Comparison of ENCODE assay signal across 16 cellular contexts in the genomic region with DNA sequence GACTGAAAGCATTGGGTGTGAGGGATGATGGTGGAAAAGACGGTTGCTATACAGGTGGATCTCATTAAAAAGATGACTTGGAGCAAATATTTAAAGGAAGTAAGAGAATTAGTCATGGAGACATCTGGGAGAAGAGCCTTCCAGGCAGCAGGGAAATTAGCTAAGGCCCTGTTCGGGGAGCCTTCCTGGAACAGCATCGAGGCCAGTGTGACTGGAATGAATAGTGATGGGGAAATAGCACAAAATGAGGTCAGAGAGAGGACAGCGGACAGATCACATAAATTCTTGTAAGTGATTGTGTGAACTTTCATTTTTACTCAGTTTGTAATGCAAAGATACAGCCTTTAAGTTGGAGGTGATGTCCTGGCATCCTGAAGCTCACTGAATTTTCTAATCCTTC.
DNase-seq lines count a peak whose midpoint lies in the region; ATAC-seq and TF ChIP-seq lines count a peak whose summit lies in the region.
"Had no signal": no experiment of that assay in that cellular context is flagged by ENCODE, and none has a peak within 500 bp of the region (broad histone marks: within the 10 kb centered on the region; RNA-seq: fewer than 3 reads in every experiment).

No MANE protein-coding gene starts in this region.

- no peak for TF ChIP-seq POLR2A in gastroesophageal sphincter (IDR thresholded peaks at IDR 0.05)

- H3K4me1 ChIP-seq in gastroesophageal sphincter: no peaks in the 10 kb centered on the region
- H3K4me1 ChIP-seq: testis had no signal

- no peak for TF ChIP-seq CTCF in gastroesophageal sphincter (IDR thresholded peaks at IDR 0.05)

- TF ChIP-seq EP300 in gastroesophageal sphincter (IDR thresholded peaks at IDR 0.05): no peak

- DNase-seq in ELR (ENCODE audit: low read depth): peak; percentile 22
- DNase-seq in T1000 (lab: John Stamatoyannopoulos, UW): peak; percentile 12
- DNase-seq in stromal cell of bone marrow (ENCODE audit: low read depth): peak; percentile 10
- no peak for DNase-seq in NCI-H774 (lab: John Stamatoyannopoulos, UW)
- no peak for DNase-seq in activated CD8-positive, alpha-beta memory T cell treated with anti-CD3 and anti-CD28 coated beads, Interleukin-2, amount 50 U/mL, for 4 hours
- DNase-seq: activated CD8-positive, alpha-beta memory T cell treated with anti-CD3 and anti-CD28 coated beads for 24 hours; amygdala; KBM-7; NCI-H1092; retina; stimulated activated CD4-positive, alpha-beta T cell treated with anti-CD3 and anti-CD28 coated beads, Interleukin-2, amount 100 ng/mL, for 24 hours; testis had no signal

- H3K9me3 ChIP-seq in gastroesophageal sphincter: no peaks in the 10 kb centered on the region
- H3K9me3 ChIP-seq: testis had no signal

- H3K4me3 ChIP-seq in gastroesophageal sphincter: no peak overlapping the region
- H3K4me3 ChIP-seq: testis had no signal

- ATAC-seq in gastroesophageal sphincter: peak; percentile 85
- ATAC-seq in GM21423 (IDR thresholded peaks at IDR 0.05; ENCODE audit: unreplicated experiment): no peak
- ATAC-seq: HCT116 had no signal

- no peaks in the 10 kb centered on the region for H3K27me3 ChIP-seq in gastroesophageal sphincter
- H3K27me3 ChIP-seq: testis had no signal

- no peaks in the 10 kb centered on the region for H3K36me3 ChIP-seq in gastroesophageal sphincter

- 44 to 46% methylated on average over 4 of the region's 4 CpGs for whole genome bisulfite sequencing in gastroesophageal sphincter (ENCODE audit: low coverage in 1 of 2), 2 donors

- H3K27ac ChIP-seq in gastroesophageal sphincter: peak overlapping the region in 1 of 4 donors; percentile 31
- H3K27ac ChIP-seq: epithelial cell of prostate, testis had no signal

Comparison
In these comparisons a context has a peak if more than half of its experiments do, and no peak if none do; other contexts are left out.
1. DNase-seq: peak in ELR (single experiment), T1000 (single experiment) and stromal cell of bone marrow (single experiment); none in NCI-H774 (single experiment) and activated CD8-positive, alpha-beta memory T cell treated with anti-CD3 and anti-CD28 coated beads, Interleukin-2, amount 50 U/mL, for 4 hours (single experiment).